ENCODE assay signal across 10 cellular contexts in the genomic region with DNA sequence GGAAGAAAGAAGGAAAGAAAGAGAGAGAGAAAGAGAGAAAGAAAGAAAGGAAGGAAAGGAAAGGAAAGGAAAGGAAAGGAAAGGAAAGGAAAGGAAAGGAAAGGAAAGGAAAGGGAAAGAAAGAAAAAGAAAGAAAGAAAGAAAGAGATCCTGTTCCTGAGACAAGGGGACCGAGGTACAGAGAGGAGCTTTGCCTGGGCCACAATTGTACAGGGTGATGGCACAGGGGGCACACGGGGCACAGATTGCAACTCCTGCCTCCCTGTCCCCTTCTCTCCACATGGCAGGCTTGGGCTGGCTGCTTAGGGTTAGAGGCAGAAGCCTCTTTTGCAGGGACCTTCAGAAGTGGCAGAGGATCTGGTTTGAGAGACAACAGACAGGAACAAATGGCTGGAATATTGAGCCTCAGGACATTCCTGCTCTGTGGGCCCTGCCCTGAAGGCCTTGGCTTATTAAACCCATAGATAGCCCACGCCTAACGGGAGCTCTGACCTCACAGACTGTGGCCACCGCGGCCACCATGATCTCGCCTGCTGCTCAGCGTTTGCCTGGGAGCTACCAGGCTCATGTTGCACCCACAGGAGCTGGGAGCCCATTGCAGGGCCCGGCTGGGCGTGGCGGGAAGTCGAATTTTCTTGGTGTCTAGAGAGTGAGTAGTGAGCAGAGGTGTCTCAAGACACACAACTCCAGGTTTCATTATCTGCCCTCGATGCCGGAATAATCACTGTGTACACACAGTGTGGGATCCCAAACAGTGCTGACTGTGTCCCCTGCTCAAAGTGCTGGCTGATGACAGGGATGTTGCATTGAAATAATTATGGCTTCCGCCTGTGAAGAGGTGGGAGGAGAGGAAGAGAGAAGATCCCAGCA.
DNase-seq lines count a peak whose midpoint lies in the region; ATAC-seq and TF ChIP-seq lines count a peak whose summit lies in the region.
"Had no signal": no experiment of that assay in that cellular context is flagged by ENCODE, and none has a peak within 500 bp of the region (broad histone marks: within the 10 kb centered on the region; RNA-seq: fewer than 3 reads in every experiment).

No MANE protein-coding gene starts in this region.

- ATAC-seq in HG02852 (IDR thresholded peaks at IDR 0.05; ENCODE audit: unreplicated experiment) (no peak), GM19395 (IDR thresholded peaks at IDR 0.05; ENCODE audit: unreplicated experiment) (no peak), HG03196 (IDR thresholded peaks at IDR 0.05; ENCODE audit: unreplicated experiment) (no peak)

- no peak for TF ChIP-seq POLR2A in thyroid gland (IDR thresholded peaks at IDR 0.05)

- WGBS in thyroid gland, 2 donors = 89% methylated on average over 9 to 15 of the region's 15 CpGs

- H3K27ac ChIP-seq in thyroid gland = peak overlapping the region in 1 of 3 donors; percentile 66

- no peaks in the 10 kb centered on the region for H3K36me3 ChIP-seq in thyroid gland

- peaks cover 17 to 45% of the 10 kb centered on the region in 2 donors for H3K4me1 ChIP-seq in thyroid gland

- H3K27me3 ChIP-seq in thyroid gland = no peaks in the 10 kb centered on the region

- no peaks in the 10 kb centered on the region for H3K9me3 ChIP-seq in thyroid gland

- H3K4me3 ChIP-seq in thyroid gland (replicated peaks in 1 of 3) = no peak overlapping the region
- H3K4me3 ChIP-seq: coronary artery had no signal

- intact Hi-C loops in thyroid gland (cut with DNase I) = no loop called here

- TF ChIP-seq CTCF in thyroid gland (IDR thresholded peaks at IDR 0.05) = no peak

- DNase-seq in CD1c-positive myeloid dendritic cell (ENCODE audit: extremely low spot score) = peak; percentile 48
- DNase-seq in LHCN-M2 (ENCODE audit: low read depth) = peak; percentile 65
- DNase-seq in SW480 (ENCODE audit: low spot score) = peak; percentile 62
- peak; percentile 45 for DNase-seq in left kidney (ENCODE audit: low read depth, low spot score)
- no peak for DNase-seq in thyroid gland
- DNase-seq: activated CD8-positive, alpha-beta memory T cell treated with anti-CD3 and anti-CD28 coated beads, Interleukin-2, amount 50 U/mL, for 4 hours had no signal

Comparison
In these comparisons a context has a peak if more than half of its experiments do, and no peak if none do; other contexts are left out.
1. DNase-seq: peak in CD1c-positive myeloid dendritic cell (single experiment), LHCN-M2 (single experiment), SW480 (single experiment) and left kidney (single experiment); none in thyroid gland (0 of 2).